8 cellular contexts compared by ENCODE assay signal in the genomic region with DNA sequence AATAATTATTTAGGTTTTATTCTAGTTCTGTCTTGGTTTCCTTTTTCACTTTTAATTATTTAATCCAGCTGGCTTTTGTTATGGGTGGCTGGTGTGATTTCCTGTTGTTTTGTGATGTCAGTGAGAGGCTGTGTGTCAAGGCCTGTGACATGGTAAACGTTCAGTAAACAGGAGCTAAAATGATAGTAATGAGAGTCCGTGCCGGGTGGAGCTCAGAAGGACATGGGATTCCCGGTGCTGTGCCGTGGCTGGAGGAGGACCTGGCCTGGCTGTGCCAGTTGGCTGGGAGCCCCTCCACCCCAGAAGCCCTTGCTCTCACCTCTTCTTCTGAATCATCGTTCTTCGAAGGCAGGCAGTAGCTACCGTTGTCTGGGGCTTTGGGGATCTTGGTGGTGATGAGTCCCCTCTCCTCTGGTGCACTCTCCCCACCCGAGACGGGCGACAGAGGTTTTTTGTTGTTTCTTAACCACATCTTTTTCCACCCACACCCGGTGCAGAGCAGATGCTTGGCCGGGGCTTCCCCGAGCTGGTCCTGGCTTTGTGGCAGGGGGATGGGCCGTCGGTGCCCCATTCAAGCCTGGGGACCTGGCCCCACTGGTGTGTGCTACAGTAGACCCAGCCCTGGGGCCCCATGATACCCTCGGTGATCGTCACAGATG. TPM values are rescaled to one million over a fixed set of nuclear protein-coding genes. Genes with fewer than 3 reads are reported as not detected.
A peak's percentile ranks its signal among the peaks of the same experiment; 100 is the strongest.
DNase-seq lines count a peak whose midpoint lies in the region; ATAC-seq and TF ChIP-seq lines count a peak whose summit lies in the region.

No MANE protein-coding gene starts in this region.

- ATAC-seq in GM18502 (IDR thresholded peaks at IDR 0.05; ENCODE audit: poor library complexity, unreplicated experiment), result peak; percentile 60
- ATAC-seq in HG02870 (IDR thresholded peaks at IDR 0.05; ENCODE audit: unreplicated experiment), result peak; percentile 55
- peak; percentile 8; the same call in 1 of the 2 replicates for ATAC-seq in Panc1

- H3K27ac ChIP-seq in Panc1 (ENCODE audit: low read length), result peak overlapping the region; percentile 74

- TF ChIP-seq CTCF in Panc1 (IDR thresholded peaks at IDR 0.05), result no peak

- CTCF ChIA-PET in Panc1 (lab: Charles Lee), result interaction anchor here (1.7 kb wide), 1 partner anchor 17 kb away, joined by 5 read pairs; no protein-coding TSS in a partner anchor

- no peaks in the 10 kb centered on the region for H3K9me3 ChIP-seq in Panc1 (ENCODE audit: control insufficient read depth, insufficient read depth, low read depth, low read length)

- H3K36me3 ChIP-seq in Panc1 (ENCODE audit: control insufficient read depth, insufficient read depth, low read length), result no peaks in the 10 kb centered on the region

- in situ Hi-C loops in Panc1 (cut with HindIII; ENCODE audit: low pct_unique_long_range_greater_than_20kb, low sequenced_read_pairs), result no loop called here

- no TSS peak for BruUV-seq in Panc1 (replicated peaks; lab: Mats Ljungman, UMichigan)

- peaks cover 60% of the 10 kb centered on the region for H3K4me1 ChIP-seq in Panc1 (ENCODE audit: control insufficient read depth, insufficient read depth, low read length)

- no peaks in the 10 kb centered on the region for H3K27me3 ChIP-seq in Panc1 (ENCODE audit: control insufficient read depth, insufficient read depth, low read length)

- intact Hi-C loops in Panc1 (cut with micrococcal nuclease; ENCODE audit: unreplicated experiment) (no loop called here), cardiac septum (cut with DNase I) (no loop called here)

- DNase-seq in Panc1 (ENCODE audit: low read depth, low spot score) (no peak), cardiac septum (ENCODE audit: low spot score) (peak; percentile 84), DMS79 (lab: John Stamatoyannopoulos, UW) (no peak), NCI-H2227 (lab: John Stamatoyannopoulos, UW; ENCODE audit: unreplicated experiment) (no peak)
- DNase-seq in activated gamma-delta T cell treated with anti-CD3 and anti-CD28 coated beads, Interleukin-2, amount 50 U/mL, for 16 hours (ENCODE audit: low read depth), result peak; percentile 86
- DNase-seq in stimulated activated CD4-positive, alpha-beta T cell treated with anti-CD3 and anti-CD28 coated beads, Interleukin-12 subunit alpha, Interleukin-12 subunit beta, amount 100 ng/mL, for 48 hours (ENCODE audit: low read depth in 2 of 3, low spot score in 1 of 3), result peak; percentile 69 to 76 (median 73)

- POLR2A ChIA-PET in Panc1 (lab: Charles Lee), result no interaction called here

- peak overlapping the region in 1 of 2 experiments; percentile 2; a peak in 2 of 4 replicates for H3K4me3 ChIP-seq in Panc1 (ENCODE audit: low read depth in 2 of 2, low read length in 2 of 2)

RNA-seq across cellular contexts. Expression of gene SH2B3, which starts 29.1 kb away (rescaled TPM):
- total RNA-seq in Panc1 (2021; ENCODE audit: unreplicated experiment), result 39.6 TPM
- polyA plus RNA-seq in Panc1 (2012; ENCODE audit: insufficient read length), result 25.5 TPM
- 33.7 TPM for total RNA-seq in cardiac septum

Comparison
In these comparisons a context has a peak if more than half of its experiments do, and no peak if none do; other contexts are left out.
1. ATAC-seq: peak in every context shown above with its lines; median percentile 60 in GM18502; 55 in HG02870; 8 in Panc1.
2. DNase-seq: peak in activated gamma-delta T cell treated with anti-CD3 and anti-CD28 coated beads, Interleukin-2, amount 50 U/mL, for 16 hours (single experiment), cardiac septum (single experiment) and stimulated activated CD4-positive, alpha-beta T cell treated with anti-CD3 and anti-CD28 coated beads, Interleukin-12 subunit alpha, Interleukin-12 subunit beta, amount 100 ng/mL, for 48 hours (3 of 3); none in Panc1 (single experiment), DMS79 (single experiment) and NCI-H2227 (single experiment).